8 cellular contexts compared by ENCODE assay signal in the genomic region with DNA sequence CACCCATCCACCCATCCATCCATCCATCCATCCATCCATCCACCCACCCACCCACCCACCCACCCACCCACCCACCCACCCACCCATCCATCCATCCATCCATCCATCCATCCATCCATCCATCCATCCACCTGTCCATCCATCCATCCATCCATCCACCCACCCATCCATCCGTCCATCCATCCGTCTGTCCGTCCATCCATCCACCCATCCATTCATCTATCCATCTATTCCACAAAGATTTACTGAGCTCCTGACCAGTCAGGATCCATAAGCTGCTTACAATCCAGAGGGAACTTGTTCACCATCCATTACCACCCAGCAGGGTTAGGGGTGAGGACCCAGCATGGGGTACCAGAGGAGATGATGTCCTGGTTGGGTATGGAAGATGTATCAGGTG. TPM values are rescaled to one million over a fixed set of nuclear protein-coding genes. Genes with fewer than 3 reads are reported as not detected.
"Had no signal": no experiment of that assay in that cellular context is flagged by ENCODE, and none has a peak within 500 bp of the region (broad histone marks: within the 10 kb centered on the region; RNA-seq: fewer than 3 reads in every experiment).

No MANE protein-coding gene starts in this region.

RNA-seq across cellular contexts. Expression of a gene that starts 11.5 kb away (rescaled TPM):
- total RNA-seq: activated naive CD4-positive, alpha-beta T cell treated with anti-CD3 and anti-CD28 coated beads for 36 hours; activated naive CD4-positive, alpha-beta T cell treated with anti-CD3 and anti-CD28 coated beads, Interleukin-2, amount 50 U/mL, for 72 hours; activated naive CD8-positive, alpha-beta T cell treated with anti-CD3 and anti-CD28 coated beads for 36 hours; activated naive CD8-positive, alpha-beta T cell treated with anti-CD3 and anti-CD28 coated beads, Interleukin-2, amount 10 ng/mL, durations not matched to agents 7 days and 5 days; activated T-cell treated with anti-CD3 and anti-CD28 coated beads, Interleukin-2, amount 50 U/mL, for 72 hours; activated T-helper 1 cell treated with anti-CD3 and anti-CD28 coated beads, Interleukin-12 subunit alpha, Interleukin-12 subunit beta, Interleukin-2, Interleukin-4 antibody, amounts not matched to agents 30 ng/mL and 10 ng/mL and 1 ng/mL, durations not matched to agents 14 hours and 24 hours and 36 hours; activated T-helper 17 cell treated with anti-CD3 and anti-CD28 coated beads, Interleukin-2, amount 50 U/mL, for 72 hours; activated T-helper 2 cell treated with anti-CD3 and anti-CD28 coated beads, Interferon-gamma antibody, Interleukin-2, Interleukin-4, amounts not matched to agents 10 μg/mL and 5 μg/mL and 100 μg/mL, durations not matched to agents 14 hours and 24 hours and 36 hours had no signal
